ENCODE assay signal across 30 cellular contexts in genomic region chr17:60040843-60041242, GRCh38.
"Had no signal": no experiment of that assay in that cellular context is flagged by ENCODE, and none has a peak within 500 bp of the region (broad histone marks: within the 10 kb centered on the region; RNA-seq: fewer than 3 reads in every experiment).

No MANE protein-coding gene starts in this region.

- H3K4me3 Mint-ChIP-seq: naive thymus-derived CD4-positive, alpha-beta T cell; natural killer cell; nephron; stimulated activated memory B cell treated with anti-CD40 and anti-IgM and Interleukin-4, amounts not matched to agents 10 μg/mL and 1 μg/mL and 100 μg/mL, for 72 hours; stimulated activated naive CD8-positive, alpha-beta T cell treated with anti-CD3 and anti-CD28 coated beads, Interleukin-15, Interleukin-2, amounts not matched to agents 100 ng/mL and 50 ng/mL, for 24 hours; type B pancreatic cell had no signal

- H3K4me2 ChIP-seq: smooth muscle cell had no signal

- H3K4me3 ChIP-seq: pancreas, prostate gland, skin epidermis, smooth muscle cell, spleen, stomach, suprapubic skin, testis, tibial artery, transverse colon, upper lobe of right lung, uterus had no signal

- H3K27ac Mint-ChIP-seq: nephron; stimulated activated memory B cell treated with anti-CD40 and anti-IgM and Interleukin-4, amounts not matched to agents 10 μg/mL and 1 μg/mL and 100 μg/mL, for 72 hours; stimulated activated naive CD8-positive, alpha-beta T cell treated with anti-CD3 and anti-CD28 coated beads, Interleukin-15, Interleukin-2, amounts not matched to agents 100 ng/mL and 50 ng/mL, for 24 hours; type B pancreatic cell had no signal

- DNase-seq: naive thymus-derived CD4-positive, alpha-beta T cell; natural killer cell; nucleus accumbens; pancreas; retina; right cardiac atrium; spleen; stimulated activated CD4-positive, alpha-beta T cell treated with anti-CD3 and anti-CD28 coated beads, Interleukin-12 subunit alpha, Interleukin-12 subunit beta, amount 100 ng/mL, for 4 hours; stimulated activated CD4-positive, alpha-beta T cell treated with anti-CD3 and anti-CD28 coated beads, Interleukin-1b, Interleukin-23, amount 100 ng/mL, for 48 hours; stimulated activated CD4-positive, alpha-beta T cell treated with anti-CD3 and anti-CD28 coated beads, Interleukin-4, amount 100 ng/mL, for 1 hour; stimulated activated CD4-positive, alpha-beta T cell treated with anti-CD3 and anti-CD28 coated beads, Interleukin-4, amount 100 ng/mL, for 4 hours; stimulated activated CD8-positive, alpha-beta memory T cell treated with anti-CD3 and anti-CD28 coated beads, Interleukin-4, amount 100 ng/mL, for 48 hours; stimulated activated naive CD4-positive, alpha-beta T cell; stomach; substantia nigra; testis; tibial artery; transverse colon; upper lobe of right lung; uterus had no signal

- H3K9me3 ChIP-seq: neutrophil, pancreas, prostate gland, spleen, stomach, suprapubic skin, testis, tibial artery, transverse colon, upper lobe of right lung, uterus had no signal

- H3K27me3 ChIP-seq: pancreas, testis, uterus had no signal

- ATAC-seq: naive thymus-derived CD4-positive, alpha-beta T cell; natural killer cell; pancreas; right cardiac atrium; sciatic nerve; stimulated activated memory B cell treated with anti-CD40 and anti-IgM and Interleukin-4, amounts not matched to agents 10 μg/mL and 1 μg/mL and 100 μg/mL, for 72 hours; upper lobe of right lung had no signal

- H3K9me3 Mint-ChIP-seq: natural killer cell; nephron; stimulated activated memory B cell treated with anti-CD40 and anti-IgM and Interleukin-4, amounts not matched to agents 10 μg/mL and 1 μg/mL and 100 μg/mL, for 72 hours; stimulated activated naive CD8-positive, alpha-beta T cell treated with anti-CD3 and anti-CD28 coated beads, Interleukin-15, Interleukin-2, amounts not matched to agents 100 ng/mL and 50 ng/mL, for 24 hours; type B pancreatic cell had no signal

- H3K4me1 ChIP-seq: pancreas, prostate gland, uterus had no signal

- H3K4me1 Mint-ChIP-seq: nephron had no signal

- H3K27ac ChIP-seq: neutrophil, pancreas, prostate gland, skin epidermis, spleen, stomach, suprapubic skin, testis, tibial artery, transverse colon, upper lobe of right lung, uterus had no signal
